In genomic region chr10:133053527-133054133, GRCh38 we compare ENCODE assay signal across 13 cellular contexts. TPM values are rescaled to one million over a fixed set of nuclear protein-coding genes. Genes with fewer than 3 reads are reported as not detected.
"Had no signal": no experiment of that assay in that cellular context is flagged by ENCODE, and none has a peak within 500 bp of the region (broad histone marks: within the 10 kb centered on the region; RNA-seq: fewer than 3 reads in every experiment).

No MANE protein-coding gene starts in this region.

RNA-seq across cellular contexts. Expression of gene ADGRA1, which starts 34.1 kb away (rescaled TPM):
- total RNA-seq: activated naive CD4-positive, alpha-beta T cell treated with anti-CD3 and anti-CD28 coated beads for 36 hours; activated naive CD4-positive, alpha-beta T cell treated with anti-CD3 and anti-CD28 coated beads, Interleukin-2, amount 50 U/mL, for 72 hours; activated naive CD8-positive, alpha-beta T cell treated with anti-CD3 and anti-CD28 coated beads for 36 hours; activated naive CD8-positive, alpha-beta T cell treated with anti-CD3 and anti-CD28 coated beads, Interleukin-2, amount 10 ng/mL, durations not matched to agents 7 days and 5 days; activated T-cell treated with anti-CD3 and anti-CD28 coated beads, Interleukin-2, amount 50 U/mL, for 4 hours; activated T-cell treated with anti-CD3 and anti-CD28 coated beads, Interleukin-2, amount 50 U/mL, for 72 hours; activated T-helper 1 cell treated with anti-CD3 and anti-CD28 coated beads, Interleukin-12 subunit alpha, Interleukin-12 subunit beta, Interleukin-2, Interleukin-4 antibody, amounts not matched to agents 30 ng/mL and 10 ng/mL and 1 ng/mL, durations not matched to agents 14 hours and 24 hours and 36 hours; activated T-helper 17 cell treated with anti-CD3 and anti-CD28 coated beads, Interleukin-2, amount 50 U/mL, for 72 hours; activated T-helper 2 cell treated with anti-CD3 and anti-CD28 coated beads, Interferon-gamma antibody, Interleukin-2, Interleukin-4, amounts not matched to agents 10 μg/mL and 5 μg/mL and 100 μg/mL, durations not matched to agents 14 hours and 24 hours and 36 hours; aorta; ascending aorta; astrocyte; chondrocyte had no signal
